Comparison of ENCODE assay signal across 8 cellular contexts in genomic region chr6:109483744-109484075, GRCh38. TPM values are rescaled to one million over a fixed set of nuclear protein-coding genes. Genes with fewer than 3 reads are reported as not detected.
DNase-seq lines count a peak whose midpoint lies in the region; ATAC-seq and TF ChIP-seq lines count a peak whose summit lies in the region.

No MANE protein-coding gene starts in this region.

- H3K36me3 ChIP-seq in ACC112 (ENCODE audit: insufficient read depth, low read length) (peaks cover 15% of the 10 kb centered on the region), liver (ENCODE audit: control insufficient read depth in 4 of 4, insufficient read depth in 3 of 4, low read depth in 1 of 4, low read length in 3 of 4) (peaks cover 0 to 9% (median 0%) of the 10 kb centered on the region in 4 donors)

- TF ChIP-seq CTCF in liver (IDR thresholded peaks at IDR 0.05; ENCODE audit: low read depth, low read length, missing input control) = no peak
- no peak for TF ChIP-seq CTCF in type B pancreatic cell (conservative IDR thresholded peaks at IDR 0.05)

- peak overlapping the region; percentile 65 for H2AFZ ChIP-seq in ACC112 (ENCODE audit: low read length, unreplicated experiment)

- peaks cover 41% of the 10 kb centered on the region for H3K4me1 Mint-ChIP-seq in activated CD8-positive, alpha-beta T cell treated with anti-CD3 and anti-CD28 coated beads, Interleukin-2, amount 10 ng/mL, durations not matched to agents 7 days and 5 days (ENCODE audit: low read depth)
- peaks cover 28% of the 10 kb centered on the region for H3K4me1 Mint-ChIP-seq in type B pancreatic cell (ENCODE audit: unreplicated experiment)

- peak; percentile 5 for ATAC-seq in GM21723 (IDR thresholded peaks at IDR 0.05; ENCODE audit: unreplicated experiment)
- peak; percentile 1 for ATAC-seq in activated CD8-positive, alpha-beta T cell treated with anti-CD3 and anti-CD28 coated beads, Interleukin-2, amount 10 ng/mL, durations not matched to agents 7 days and 5 days

- WGBS in liver = 12% methylated on average over 6 of the region's 6 CpGs

- H3K9ac ChIP-seq in liver (ENCODE audit: low read depth in 1 of 2, low read length in 2 of 2) = no peak overlapping the region

- TF ChIP-seq RAD21 in liver (IDR thresholded peaks at IDR 0.05) = no peak

- H3K9me3 ChIP-seq in liver (ENCODE audit: control insufficient read depth in 4 of 4, low read length in 3 of 4) = no peaks in the 10 kb centered on the region

- H3K36me3 Mint-ChIP-seq in activated CD8-positive, alpha-beta T cell treated with anti-CD3 and anti-CD28 coated beads, Interleukin-2, amount 10 ng/mL, durations not matched to agents 7 days and 5 days (ENCODE audit: low read depth) = peaks cover 32% of the 10 kb centered on the region
- peaks cover 24% of the 10 kb centered on the region for H3K36me3 Mint-ChIP-seq in type B pancreatic cell

- POLR2A ChIA-PET in activated CD8-positive, alpha-beta T cell treated with anti-CD3 and anti-CD28 coated beads, Interleukin-2, amount 10 ng/mL, durations not matched to agents 7 days and 5 days (lab: Charles Lee) = interaction anchor here (3.3 kb wide), 1 partner anchor 101 kb away, joined by 24 read pairs; the partner anchor contains the start of gene CD164

- peak overlapping the region; percentile 62 for H3K27ac Mint-ChIP-seq in activated CD8-positive, alpha-beta T cell treated with anti-CD3 and anti-CD28 coated beads, Interleukin-2, amount 10 ng/mL, durations not matched to agents 7 days and 5 days
- peak overlapping the region; percentile 75 for H3K27ac Mint-ChIP-seq in type B pancreatic cell

- H3K27ac ChIP-seq in ACC112 (ENCODE audit: low read depth, low read length) = no peak overlapping the region
- no peak overlapping the region for H3K27ac ChIP-seq in liver (ENCODE audit: low read depth in 1 of 2, low read length in 2 of 2)

- H3K4me3 ChIP-seq in ACC112 (ENCODE audit: low read depth, low read length) = peak overlapping the region; percentile 75
- H3K4me3 ChIP-seq in liver (ENCODE audit: low read depth in 1 of 3, low read length in 3 of 3) = peak overlapping the region; percentile 60 to 90 (median 65)

- no peaks in the 10 kb centered on the region for H3K9me3 Mint-ChIP-seq in activated CD8-positive, alpha-beta T cell treated with anti-CD3 and anti-CD28 coated beads, Interleukin-2, amount 10 ng/mL, durations not matched to agents 7 days and 5 days (ENCODE audit: insufficient read depth)
- no peaks in the 10 kb centered on the region for H3K9me3 Mint-ChIP-seq in type B pancreatic cell

- peaks cover 33% of the 10 kb centered on the region for H3K79me2 ChIP-seq in ACC112 (ENCODE audit: control insufficient read depth, insufficient read depth, low read length, unreplicated experiment)

- H3K4me1 ChIP-seq in ACC112 (ENCODE audit: control insufficient read depth, insufficient read depth, low read length, unreplicated experiment) (peaks cover 28% of the 10 kb centered on the region), liver (ENCODE audit: control insufficient read depth in 4 of 4, insufficient read depth in 4 of 4, low read length in 3 of 4) (peaks cover 0 to 18% (median 3%) of the 10 kb centered on the region in 4 donors)

- CTCF ChIA-PET in activated CD8-positive, alpha-beta T cell treated with anti-CD3 and anti-CD28 coated beads, Interleukin-2, amount 10 ng/mL, durations not matched to agents 7 days and 5 days (lab: Charles Lee) = interaction anchor here (0.6 to 2.3 kb wide), 2 partner anchors 101 to 262 kb away, joined by 3 to 15 read pairs; partner anchors contain the start of gene CD164

- DNase-seq in activated CD8-positive, alpha-beta T cell treated with anti-CD3 and anti-CD28 coated beads, Interleukin-2, amount 10 ng/mL, durations not matched to agents 7 days and 5 days = no peak
- DNase-seq in type B pancreatic cell (ENCODE audit: extremely low spot score, unreplicated experiment) (no peak), NCI-H128 (lab: John Stamatoyannopoulos, UW; ENCODE audit: unreplicated experiment) (no peak), hypothalamus (lab: John Stamatoyannopoulos, UW) (no peak)
- DNase-seq in activated CD4-positive, CD25-positive, alpha-beta regulatory T cell treated with anti-CD3 and anti-CD28 coated beads, Interleukin-2, amount 50 U/mL, for 72 hours = no peak

- H3K27me3 ChIP-seq in ACC112 (ENCODE audit: insufficient read depth, low read length) (no peaks in the 10 kb centered on the region), liver (ENCODE audit: control insufficient read depth in 4 of 4, insufficient read depth in 4 of 4, low read length in 3 of 4) (no peaks in the 10 kb centered on the region)

- H3K27me3 Mint-ChIP-seq in activated CD8-positive, alpha-beta T cell treated with anti-CD3 and anti-CD28 coated beads, Interleukin-2, amount 10 ng/mL, durations not matched to agents 7 days and 5 days (ENCODE audit: low read depth) = peaks cover 9% of the 10 kb centered on the region
- no peaks in the 10 kb centered on the region for H3K27me3 Mint-ChIP-seq in type B pancreatic cell

- H3K4me3 Mint-ChIP-seq in activated CD8-positive, alpha-beta T cell treated with anti-CD3 and anti-CD28 coated beads, Interleukin-2, amount 10 ng/mL, durations not matched to agents 7 days and 5 days = peak overlapping the region; percentile 74
- peak overlapping the region; percentile 85 for H3K4me3 Mint-ChIP-seq in type B pancreatic cell

TF ChIP-seq in liver, 16 proteins besides CTCF, POLR2A, EP300 and RAD21:
- TF ChIP-seq FOXA2 (IDR thresholded peaks at IDR 0.05) (no peak), TAF1 (conservative IDR thresholded peaks at IDR 0.05) (no peak), JUND (IDR thresholded peaks at IDR 0.05) (no peak), RXRA (IDR thresholded peaks at IDR 0.05) (no peak), MAX (IDR thresholded peaks at IDR 0.05) (no peak), GABPA (IDR thresholded peaks at IDR 0.05 in 1 of 2, conservative IDR thresholded peaks at IDR 0.05 in 1 of 2) (no peak), HNF4A (conservative IDR thresholded peaks at IDR 0.05) (no peak), ZBTB33 (IDR thresholded peaks at IDR 0.05) (no peak), EGR1 (IDR thresholded peaks at IDR 0.05; ENCODE audit: low read depth in 2 of 2) (no peak)

RNA-seq across cellular contexts. Expression of gene ZBTB24, which starts 0.7 kb away (rescaled TPM):
- 10 to 100 TPM; 16.0 to 16.3 TPM for total RNA-seq in activated CD8-positive, alpha-beta T cell treated with anti-CD3 and anti-CD28 coated beads, Interleukin-2, amount 10 ng/mL, durations not matched to agents 7 days and 5 days
- total RNA-seq in liver (1 to 10 TPM; 3.0 to 3.9 TPM), type B pancreatic cell (ENCODE audit: low replicate concordance) (7.7 and 10.6 TPM in 2 replicates)
- polyA plus RNA-seq in liver = 1 to 10 TPM; 1.2 to 1.5 TPM

RNA-seq across cellular contexts. Expression of gene MICAL1, which starts 28.1 kb away (rescaled TPM):
- total RNA-seq in activated CD8-positive, alpha-beta T cell treated with anti-CD3 and anti-CD28 coated beads, Interleukin-2, amount 10 ng/mL, durations not matched to agents 7 days and 5 days = 10 to 100 TPM; 50.5 to 53.2 TPM
- total RNA-seq in liver (1 to 10 TPM; 4.2 to 4.9 TPM), type B pancreatic cell (ENCODE audit: low replicate concordance) (27.7 and 49.7 TPM in 2 replicates)
- 1 to 10 TPM; 1.8 to 2.4 TPM for polyA plus RNA-seq in liver

RNA-seq across cellular contexts. Expression of gene SMPD2, which starts 43.2 kb away (rescaled TPM):
- 10 to 100 TPM; 15.5 to 15.6 TPM for total RNA-seq in activated CD8-positive, alpha-beta T cell treated with anti-CD3 and anti-CD28 coated beads, Interleukin-2, amount 10 ng/mL, durations not matched to agents 7 days and 5 days
- total RNA-seq in liver = 1 to 10 TPM; 4.8 to 5.1 TPM
- polyA plus RNA-seq in liver = 1 to 10 TPM; 3.3 to 3.6 TPM
- 13.7 and 23.5 TPM in 2 replicates for total RNA-seq in type B pancreatic cell (ENCODE audit: low replicate concordance)

RNA-seq across cellular contexts. Expression of gene PPIL6, which starts 43.3 kb away (rescaled TPM):
- under 1 TPM in 1 of 2 experiments, not detected in 1; 0.16 TPM for total RNA-seq in activated CD8-positive, alpha-beta T cell treated with anti-CD3 and anti-CD28 coated beads, Interleukin-2, amount 10 ng/mL, durations not matched to agents 7 days and 5 days
- total RNA-seq in liver (under 1 TPM; 0.17 to 0.51 TPM), type B pancreatic cell (ENCODE audit: low replicate concordance) (3.4 and 6.1 TPM in 2 replicates)
- under 1 TPM; 0.27 to 0.33 TPM for polyA plus RNA-seq in liver
